ENCODE assay signal across 1 cellular context in the genomic region with DNA sequence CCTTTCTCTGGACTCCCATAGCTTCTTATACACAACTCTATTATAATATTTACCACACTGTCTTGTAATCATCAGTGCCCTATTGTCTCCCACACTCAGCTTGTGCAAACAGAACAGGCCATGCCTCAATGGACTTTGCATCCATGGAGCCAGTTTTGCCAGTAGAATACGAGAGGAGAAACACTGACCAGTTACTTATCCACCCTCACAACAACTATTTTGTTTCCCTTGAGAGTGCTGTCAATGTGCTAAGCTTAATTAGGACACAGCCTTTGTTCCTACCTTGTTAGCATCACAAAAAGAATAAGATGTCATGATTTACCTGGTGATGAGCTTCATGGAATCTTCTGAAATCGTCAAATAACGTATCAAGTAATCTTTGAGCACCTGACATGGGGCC.
TF ChIP-seq lines count a peak whose summit lies in the region.

No MANE protein-coding gene starts in this region.

TF ChIP-seq in HepG2, 621 proteins besides CTCF, POLR2A, EP300 and RAD21 (continued from another document and continues in another):
- TF ChIP-seq, protein P1, sequence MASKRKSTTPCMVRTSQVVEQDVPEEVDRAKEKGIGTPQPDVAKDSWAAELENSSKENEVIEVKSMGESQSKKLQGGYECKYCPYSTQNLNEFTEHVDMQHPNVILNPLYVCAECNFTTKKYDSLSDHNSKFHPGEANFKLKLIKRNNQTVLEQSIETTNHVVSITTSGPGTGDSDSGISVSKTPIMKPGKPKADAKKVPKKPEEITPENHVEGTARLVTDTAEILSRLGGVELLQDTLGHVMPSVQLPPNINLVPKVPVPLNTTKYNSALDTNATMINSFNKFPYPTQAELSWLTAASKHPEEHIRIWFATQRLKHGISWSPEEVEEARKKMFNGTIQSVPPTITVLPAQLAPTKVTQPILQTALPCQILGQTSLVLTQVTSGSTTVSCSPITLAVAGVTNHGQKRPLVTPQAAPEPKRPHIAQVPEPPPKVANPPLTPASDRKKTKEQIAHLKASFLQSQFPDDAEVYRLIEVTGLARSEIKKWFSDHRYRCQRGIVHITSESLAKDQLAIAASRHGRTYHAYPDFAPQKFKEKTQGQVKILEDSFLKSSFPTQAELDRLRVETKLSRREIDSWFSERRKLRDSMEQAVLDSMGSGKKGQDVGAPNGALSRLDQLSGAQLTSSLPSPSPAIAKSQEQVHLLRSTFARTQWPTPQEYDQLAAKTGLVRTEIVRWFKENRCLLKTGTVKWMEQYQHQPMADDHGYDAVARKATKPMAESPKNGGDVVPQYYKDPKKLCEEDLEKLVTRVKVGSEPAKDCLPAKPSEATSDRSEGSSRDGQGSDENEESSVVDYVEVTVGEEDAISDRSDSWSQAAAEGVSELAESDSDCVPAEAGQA (IDR thresholded peaks at IDR 0.05; ENCODE audit: low read depth): no peak
- TF ChIP-seq, protein P1 (CRISPR knock-in tag; IDR thresholded peaks at IDR 0.05; ENCODE audit: borderline replicate concordance): no peak
- TF ChIP-seq NCOA2 (CRISPR knock-in tag; IDR thresholded peaks at IDR 0.05) (no peak), RARG (CRISPR knock-in tag; IDR thresholded peaks at IDR 0.05; ENCODE audit: low read depth) (no peak), ZNF503 (CRISPR knock-in tag; IDR thresholded peaks at IDR 0.05) (no peak), ZNF280D (CRISPR knock-in tag; IDR thresholded peaks at IDR 0.05) (no peak), CBX5 (CRISPR knock-in tag; IDR thresholded peaks at IDR 0.05; ENCODE audit: borderline replicate concordance) (peak; percentile 59; the same call in 1 of the 2 replicates), ZNF142 (CRISPR knock-in tag; IDR thresholded peaks at IDR 0.05) (no peak), KAT2B (IDR thresholded peaks at IDR 0.05; ENCODE audit: borderline replicate concordance, low read depth, low read length) (no peak), RELA (CRISPR knock-in tag; IDR thresholded peaks at IDR 0.05) (no peak), SMC3 (IDR thresholded peaks at IDR 0.05; ENCODE audit: low read length) (no peak), TEAD3 (CRISPR knock-in tag; optimal IDR thresholded peaks at IDR 0.05; ENCODE audit: borderline replicate concordance) (peak; percentile 41), ZMYM2 (CRISPR knock-in tag; IDR thresholded peaks at IDR 0.05) (no peak), PHF8 (CRISPR knock-in tag; IDR thresholded peaks at IDR 0.05) (no peak), KMT2B (CRISPR knock-in tag; IDR thresholded peaks at IDR 0.05) (no peak), ATAD3A (CRISPR knock-in tag; IDR thresholded peaks at IDR 0.05) (no peak), SSRP1 (CRISPR knock-in tag; IDR thresholded peaks at IDR 0.05) (no peak), TBX2 (CRISPR knock-in tag; IDR thresholded peaks at IDR 0.05; ENCODE audit: borderline replicate concordance) (peak; percentile 58; the same call in 1 of the 2 replicates), MAX (IDR thresholded peaks at IDR 0.05) (peak; percentile 13; the same call in 1 of the 2 replicates), HDAC6 (IDR thresholded peaks at IDR 0.05; ENCODE audit: low read depth, low read length) (no peak), ZNF34 (CRISPR knock-in tag; IDR thresholded peaks at IDR 0.05; ENCODE audit: borderline replicate concordance) (no peak), SRSF1 (optimal IDR thresholded peaks at IDR 0.05; ENCODE audit: low read depth, low read length) (no peak), PRMT3 (CRISPR knock-in tag; IDR thresholded peaks at IDR 0.05; ENCODE audit: borderline replicate concordance, low read depth) (no peak), KDM3A (CRISPR knock-in tag; IDR thresholded peaks at IDR 0.05; ENCODE audit: low read depth) (no peak), IRF2 (CRISPR knock-in tag; IDR thresholded peaks at IDR 0.05) (0 out of 2 replicates have a peak, but pooled peaks have one; percentile 23), GMEB2 (CRISPR knock-in tag; IDR thresholded peaks at IDR 0.05; ENCODE audit: low read depth) (no peak), ZKSCAN8 (CRISPR knock-in tag; IDR thresholded peaks at IDR 0.05; ENCODE audit: borderline replicate concordance) (no peak)
- TF ChIP-seq, protein P2, sequence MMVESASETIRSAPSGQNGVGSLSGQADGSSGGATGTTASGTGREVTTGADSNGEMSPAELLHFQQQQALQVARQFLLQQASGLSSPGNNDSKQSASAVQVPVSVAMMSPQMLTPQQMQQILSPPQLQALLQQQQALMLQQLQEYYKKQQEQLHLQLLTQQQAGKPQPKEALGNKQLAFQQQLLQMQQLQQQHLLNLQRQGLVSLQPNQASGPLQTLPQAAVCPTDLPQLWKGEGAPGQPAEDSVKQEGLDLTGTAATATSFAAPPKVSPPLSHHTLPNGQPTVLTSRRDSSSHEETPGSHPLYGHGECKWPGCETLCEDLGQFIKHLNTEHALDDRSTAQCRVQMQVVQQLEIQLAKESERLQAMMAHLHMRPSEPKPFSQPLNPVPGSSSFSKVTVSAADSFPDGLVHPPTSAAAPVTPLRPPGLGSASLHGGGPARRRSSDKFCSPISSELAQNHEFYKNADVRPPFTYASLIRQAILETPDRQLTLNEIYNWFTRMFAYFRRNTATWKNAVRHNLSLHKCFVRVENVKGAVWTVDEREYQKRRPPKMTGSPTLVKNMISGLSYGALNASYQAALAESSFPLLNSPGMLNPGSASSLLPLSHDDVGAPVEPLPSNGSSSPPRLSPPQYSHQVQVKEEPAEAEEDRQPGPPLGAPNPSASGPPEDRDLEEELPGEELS (CRISPR knock-in tag; IDR thresholded peaks at IDR 0.05): peak; percentile 76
- TF ChIP-seq, protein P3, sequence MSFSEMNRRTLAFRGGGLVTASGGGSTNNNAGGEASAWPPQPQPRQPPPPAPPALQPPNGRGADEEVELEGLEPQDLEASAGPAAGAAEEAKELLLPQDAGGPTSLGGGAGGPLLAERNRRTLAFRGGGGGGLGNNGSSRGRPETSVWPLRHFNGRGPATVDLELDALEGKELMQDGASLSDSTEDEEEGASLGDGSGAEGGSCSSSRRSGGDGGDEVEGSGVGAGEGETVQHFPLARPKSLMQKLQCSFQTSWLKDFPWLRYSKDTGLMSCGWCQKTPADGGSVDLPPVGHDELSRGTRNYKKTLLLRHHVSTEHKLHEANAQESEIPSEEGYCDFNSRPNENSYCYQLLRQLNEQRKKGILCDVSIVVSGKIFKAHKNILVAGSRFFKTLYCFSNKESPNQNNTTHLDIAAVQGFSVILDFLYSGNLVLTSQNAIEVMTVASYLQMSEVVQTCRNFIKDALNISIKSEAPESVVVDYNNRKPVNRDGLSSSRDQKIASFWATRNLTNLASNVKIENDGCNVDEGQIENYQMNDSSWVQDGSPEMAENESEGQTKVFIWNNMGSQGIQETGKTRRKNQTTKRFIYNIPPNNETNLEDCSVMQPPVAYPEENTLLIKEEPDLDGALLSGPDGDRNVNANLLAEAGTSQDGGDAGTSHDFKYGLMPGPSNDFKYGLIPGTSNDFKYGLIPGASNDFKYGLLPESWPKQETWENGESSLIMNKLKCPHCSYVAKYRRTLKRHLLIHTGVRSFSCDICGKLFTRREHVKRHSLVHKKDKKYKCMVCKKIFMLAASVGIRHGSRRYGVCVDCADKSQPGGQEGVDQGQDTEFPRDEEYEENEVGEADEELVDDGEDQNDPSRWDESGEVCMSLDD (CRISPR knock-in tag; IDR thresholded peaks at IDR 0.05; ENCODE audit: borderline replicate concordance): no peak
